1 cellular context compared by ENCODE assay signal in genomic region chr1:172970186-172970585, GRCh38.
TF ChIP-seq lines count a peak whose summit lies in the region.

No MANE protein-coding gene starts in this region.

TF ChIP-seq in HepG2, 621 proteins besides CTCF, POLR2A, EP300 and RAD21:
- TF ChIP-seq ZNF687 (CRISPR knock-in tag; IDR thresholded peaks at IDR 0.05) (no peak), ZEB1 (IDR thresholded peaks at IDR 0.05; ENCODE audit: insufficient replicate concordance, low read depth) (no peak)
